Comparison of ENCODE assay signal across 1 cellular context in the genomic region with DNA sequence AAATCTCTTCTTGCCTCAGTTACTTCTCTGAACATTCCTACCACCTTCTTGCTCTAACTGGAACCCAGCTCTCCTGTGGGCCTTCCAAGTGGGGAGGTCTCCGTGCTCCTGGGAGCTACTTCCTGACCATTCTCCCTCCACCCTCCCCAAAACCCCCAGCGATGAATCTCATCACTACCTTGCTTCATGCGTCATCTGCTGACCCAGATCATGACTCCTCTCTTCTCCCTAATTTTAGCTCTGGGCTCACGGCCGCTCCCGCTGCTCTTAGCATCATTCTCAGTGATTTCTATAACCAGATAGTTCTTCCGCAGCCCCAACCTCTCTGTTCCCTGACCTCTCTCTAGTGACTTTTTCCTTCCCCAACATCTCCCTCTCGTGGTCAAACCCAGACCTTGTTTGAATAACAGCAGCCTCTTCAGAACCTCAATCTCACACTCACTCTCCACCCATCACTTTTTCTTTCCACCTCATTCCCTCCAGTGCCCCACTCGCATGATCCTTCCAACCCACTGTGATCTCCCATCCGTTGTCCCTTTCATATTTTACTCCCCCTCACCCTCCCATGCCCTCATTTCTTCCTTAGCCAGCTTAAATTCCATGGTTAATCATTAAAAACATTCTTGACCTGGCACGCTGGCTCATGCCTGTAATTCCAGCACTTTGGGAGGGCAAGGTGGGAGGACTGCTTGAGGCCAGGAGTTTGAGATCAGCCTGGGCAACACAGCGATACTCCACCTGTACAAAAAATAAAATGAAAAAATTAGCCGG.
TF ChIP-seq lines count a peak whose summit lies in the region.

No MANE protein-coding gene starts in this region.

TF ChIP-seq in IMR-90, 13 proteins besides CTCF, POLR2A, EP300 and RAD21:
- TF ChIP-seq RCOR1 (IDR thresholded peaks at IDR 0.05; ENCODE audit: insufficient replicate concordance, low read length) (no peak), MXI1 (IDR thresholded peaks at IDR 0.05; ENCODE audit: borderline replicate concordance, low read depth, low read length) (no peak), NFE2L2 (IDR thresholded peaks at IDR 0.05; ENCODE audit: low read depth, low read length) (no peak), SMC3 (IDR thresholded peaks at IDR 0.05; ENCODE audit: low read depth, low read length) (no peak), MAZ (IDR thresholded peaks at IDR 0.05; ENCODE audit: borderline replicate concordance, low read depth, low read length) (no peak), FOS (IDR thresholded peaks at IDR 0.05; ENCODE audit: low read depth, low read length) (no peak), BHLHE40 (IDR thresholded peaks at IDR 0.05; ENCODE audit: low read depth, low read length) (no peak), USF2 (IDR thresholded peaks at IDR 0.05; ENCODE audit: low read depth, low read length) (no peak), RFX5 (IDR thresholded peaks at IDR 0.05; ENCODE audit: low read depth, low read length) (no peak), MAFK (IDR thresholded peaks at IDR 0.05; ENCODE audit: low read depth, low read length) (no peak), CHD1 (IDR thresholded peaks at IDR 0.05; ENCODE audit: low read depth, low read length) (no peak), CEBPB (IDR thresholded peaks at IDR 0.05; ENCODE audit: low read depth, low read length) (no peak)
- TF ChIP-seq, protein P1, sequence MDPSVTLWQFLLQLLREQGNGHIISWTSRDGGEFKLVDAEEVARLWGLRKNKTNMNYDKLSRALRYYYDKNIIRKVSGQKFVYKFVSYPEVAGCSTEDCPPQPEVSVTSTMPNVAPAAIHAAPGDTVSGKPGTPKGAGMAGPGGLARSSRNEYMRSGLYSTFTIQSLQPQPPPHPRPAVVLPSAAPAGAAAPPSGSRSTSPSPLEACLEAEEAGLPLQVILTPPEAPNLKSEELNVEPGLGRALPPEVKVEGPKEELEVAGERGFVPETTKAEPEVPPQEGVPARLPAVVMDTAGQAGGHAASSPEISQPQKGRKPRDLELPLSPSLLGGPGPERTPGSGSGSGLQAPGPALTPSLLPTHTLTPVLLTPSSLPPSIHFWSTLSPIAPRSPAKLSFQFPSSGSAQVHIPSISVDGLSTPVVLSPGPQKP (IDR thresholded peaks at IDR 0.05; ENCODE audit: borderline replicate concordance, low read depth, low read length) = no peak
